17 cellular contexts compared by ENCODE assay signal in the genomic region with DNA sequence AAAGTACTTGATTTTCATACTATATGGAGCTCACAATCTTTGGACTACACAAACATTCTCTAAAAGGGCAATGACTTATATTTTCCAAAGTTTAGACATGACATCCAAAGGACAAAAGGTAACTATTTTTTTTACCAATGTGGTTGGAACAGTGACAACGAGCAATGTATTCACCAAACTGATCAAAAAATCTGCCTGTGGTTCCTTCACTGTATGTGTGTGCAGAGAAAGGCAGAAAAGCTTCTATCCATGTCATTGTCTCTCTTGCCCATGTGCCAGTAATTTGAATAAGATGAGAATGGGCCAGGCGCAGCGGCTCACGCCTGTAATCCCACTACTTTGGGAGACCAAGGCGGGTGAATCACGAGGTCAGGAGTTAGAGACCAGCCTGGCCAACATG.
"Had no signal": no experiment of that assay in that cellular context is flagged by ENCODE, and none has a peak within 500 bp of the region (broad histone marks: within the 10 kb centered on the region; RNA-seq: fewer than 3 reads in every experiment).

No MANE protein-coding gene starts in this region.

- ATAC-seq: heart left ventricle, left cardiac atrium, natural killer cell, sciatic nerve had no signal

- H3K27me3 Mint-ChIP-seq: brain; dendritic cell treated with granulocyte-macrophage colony-stimulating factor and Interleukin-4, amounts not matched to agents 40 ng/mL and 50 ng/mL, for 4 days had no signal

- H3K9me3 Mint-ChIP-seq: brain; dendritic cell treated with granulocyte-macrophage colony-stimulating factor and Interleukin-4, amounts not matched to agents 40 ng/mL and 50 ng/mL, for 4 days; natural killer cell had no signal

- H3K4me1 Mint-ChIP-seq: natural killer cell had no signal

- DNase-seq: activated effector memory CD4-positive, alpha-beta T cell treated with anti-CD3 and anti-CD28 coated beads, Interleukin-2, amount 50 U/mL, for 16 hours; aorta; effector CD4-positive, alpha-beta T cell; heart left ventricle; islet precursor cell; left cardiac atrium; midbrain; natural killer cell; SIG-M5; SK-N-SH; small intestine; testis; trophoblast cell; uterus had no signal

- H3K27ac Mint-ChIP-seq: dendritic cell treated with granulocyte-macrophage colony-stimulating factor and Interleukin-4, amounts not matched to agents 40 ng/mL and 50 ng/mL, for 4 days; natural killer cell had no signal

- H3K4me3 Mint-ChIP-seq: brain; dendritic cell treated with granulocyte-macrophage colony-stimulating factor and Interleukin-4, amounts not matched to agents 40 ng/mL and 50 ng/mL, for 4 days; natural killer cell had no signal
